In the genomic region with DNA sequence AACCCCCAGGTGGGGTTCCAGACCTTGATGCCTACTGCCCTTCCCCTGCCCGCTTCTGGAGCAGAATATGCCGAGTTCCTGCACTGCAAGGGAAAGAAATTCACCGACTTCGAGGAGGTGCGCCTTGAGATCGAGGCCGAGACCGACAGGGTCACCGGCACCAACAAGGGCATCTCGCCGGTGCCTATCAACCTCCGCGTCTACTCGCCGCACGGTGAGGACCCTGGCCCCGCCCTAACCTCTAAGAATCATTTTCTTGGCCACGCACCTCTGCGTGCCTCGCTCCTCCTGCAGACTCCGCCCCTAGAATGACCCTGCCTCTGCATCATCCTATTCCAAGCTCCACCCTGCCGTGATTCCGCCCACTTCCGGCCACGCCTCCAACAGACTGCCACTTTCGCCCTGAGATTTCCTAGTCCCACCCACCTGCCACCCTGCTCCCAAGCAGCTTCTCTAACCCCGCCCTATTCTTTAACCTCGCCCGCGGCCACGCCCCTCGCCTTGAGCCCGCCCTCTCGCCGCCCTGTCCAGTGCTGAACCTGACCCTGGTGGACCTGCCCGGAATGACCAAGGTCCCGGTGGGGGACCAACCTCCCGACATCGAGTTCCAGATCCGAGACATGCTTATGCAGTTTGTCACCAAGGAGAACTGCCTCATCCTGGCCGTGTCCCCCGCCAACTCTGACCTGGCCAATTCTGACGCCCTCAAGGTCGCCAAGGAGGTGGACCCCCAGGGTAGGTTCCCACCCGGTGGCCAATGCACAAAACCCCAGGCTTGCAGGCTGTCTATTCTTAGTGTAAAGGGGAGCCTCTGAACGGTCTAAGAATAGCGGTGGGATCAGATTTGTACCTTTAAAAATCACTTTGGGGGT, we compare ENCODE assay signal across 8 cellular contexts. TPM values are rescaled to one million over a fixed set of nuclear protein-coding genes. Genes with fewer than 3 reads are reported as not detected.
DNase-seq lines count a peak whose midpoint lies in the region; ATAC-seq, FAIRE-seq and TF ChIP-seq lines count a peak whose summit lies in the region.

No MANE protein-coding gene starts in this region.

- H3K27me3 Mint-ChIP-seq in activated CD4-positive, alpha-beta T cell treated with anti-CD3 and anti-CD28 coated beads for 36 hours = no peaks in the 10 kb centered on the region
- H3K27me3 Mint-ChIP-seq in chondrocyte (ENCODE audit: low read depth) = no peaks in the 10 kb centered on the region

- H3K27me3 ChIP-seq in MG63 = no peaks in the 10 kb centered on the region

- peak; percentile 98 for ATAC-seq in activated CD4-positive, alpha-beta T cell treated with anti-CD3 and anti-CD28 coated beads for 36 hours

- no peak for TF ChIP-seq CTCF in chondrocyte (IDR thresholded peaks at IDR 0.05)

- no peaks in the 10 kb centered on the region for H3K36me3 Mint-ChIP-seq in activated CD4-positive, alpha-beta T cell treated with anti-CD3 and anti-CD28 coated beads for 36 hours (ENCODE audit: low read depth)
- H3K36me3 Mint-ChIP-seq in chondrocyte (ENCODE audit: low read depth) = peaks cover 23% of the 10 kb centered on the region

- intact Hi-C loops in activated CD4-positive, alpha-beta T cell treated with anti-CD3 and anti-CD28 coated beads for 36 hours (cut with DNase I, micrococcal nuclease) = loop anchor here (1.0 kb wide), 10 partner anchors 15 to 238 kb away; partner anchors contain the start of genes DNM1 (in 2 of the 2), BBLN (in 1 of the 2), COQ4 (in 1 of the 2) and GOLGA2 (in 1 of the 2)

- POLR2A ChIA-PET in activated CD4-positive, alpha-beta T cell treated with anti-CD3 and anti-CD28 coated beads for 36 hours (lab: Charles Lee) = no interaction called here

- CTCF ChIA-PET in activated CD4-positive, alpha-beta T cell treated with anti-CD3 and anti-CD28 coated beads for 36 hours (lab: Charles Lee) = interaction anchor here (0.8 to 1.7 kb wide), 4 partner anchors 12 to 101 kb away, joined by 3 to 6 read pairs (median 4); partner anchors contain the start of genes GOLGA2 and SWI5

- H3K36me3 ChIP-seq in MG63 = no peaks in the 10 kb centered on the region

- H3K9me3 ChIP-seq in MG63 = no peaks in the 10 kb centered on the region

- peak overlapping the region; percentile 71 for H3K4me3 Mint-ChIP-seq in activated CD4-positive, alpha-beta T cell treated with anti-CD3 and anti-CD28 coated beads for 36 hours
- no peak overlapping the region for H3K4me3 Mint-ChIP-seq in chondrocyte (ENCODE audit: unreplicated experiment)

- no peak overlapping the region for H3K4me3 ChIP-seq in MG63

- H3K9me3 Mint-ChIP-seq in activated CD4-positive, alpha-beta T cell treated with anti-CD3 and anti-CD28 coated beads for 36 hours (ENCODE audit: low read depth) = no peaks in the 10 kb centered on the region
- H3K9me3 Mint-ChIP-seq in chondrocyte (ENCODE audit: low read depth) = no peaks in the 10 kb centered on the region

- peak overlapping the region; percentile 74 for H3K27ac Mint-ChIP-seq in activated CD4-positive, alpha-beta T cell treated with anti-CD3 and anti-CD28 coated beads for 36 hours
- H3K27ac Mint-ChIP-seq in chondrocyte (ENCODE audit: unreplicated experiment) = peak overlapping the region; percentile 46

- FAIRE-seq in H54 (lab: Jason Lieb, UNC) = no peak

- no peak for TF ChIP-seq POLR2A in H54 (IDR thresholded peaks at IDR 0.05; ENCODE audit: low read depth, low read length)

- DNase-seq in EL (peak; percentile 46), H54 (ENCODE audit: insufficient read length, low spot score) (peak; percentile 75), NCI-H1105 (lab: John Stamatoyannopoulos, UW) (peak; percentile 45), chondrocyte (ENCODE audit: low spot score) (no peak), kidney glomerular epithelial cell (lab: John Stamatoyannopoulos, UW) (peak; percentile 93), MG63 (no peak)
- peak; percentile 97 for DNase-seq in activated CD4-positive, alpha-beta T cell treated with anti-CD3 and anti-CD28 coated beads for 36 hours
- DNase-seq in stimulated activated CD4-positive, alpha-beta T cell treated with anti-CD3 and anti-CD28 coated beads, Interleukin-1b, Interleukin-23, amount 100 ng/mL, for 1 hour (ENCODE audit: low read depth in 2 of 2) = peak; percentile 70 to 90

- H3K4me1 Mint-ChIP-seq in activated CD4-positive, alpha-beta T cell treated with anti-CD3 and anti-CD28 coated beads for 36 hours = peaks cover 11% of the 10 kb centered on the region
- H3K4me1 Mint-ChIP-seq in chondrocyte (ENCODE audit: low read depth) = peaks cover 47% of the 10 kb centered on the region

RNA-seq across cellular contexts. Expression of gene DNM1, which starts 15.6 kb away (rescaled TPM):
- total RNA-seq in activated CD4-positive, alpha-beta T cell treated with anti-CD3 and anti-CD28 coated beads for 36 hours = under 1 TPM; 0.50 to 0.72 TPM
- 87.0 to 127 TPM (median 91.9 TPM) in 3 replicates for total RNA-seq in chondrocyte
- 0.20 and 0.30 TPM in 2 replicates for total RNA-seq in MG63 (2014; rRNA removed; shearing (Covaris generic); ENCODE audit: low replicate concordance)

RNA-seq across cellular contexts. Expression of gene CIZ1, which starts 27.4 kb away (rescaled TPM):
- total RNA-seq in activated CD4-positive, alpha-beta T cell treated with anti-CD3 and anti-CD28 coated beads for 36 hours = 100 to 1,000 TPM in 1 of 2 experiments, 10 to 100 TPM in 1; 79.5 to 110 TPM
- 130 to 147 TPM (median 140 TPM) in 3 replicates for total RNA-seq in chondrocyte
- total RNA-seq in MG63 (2014; rRNA removed; shearing (Covaris generic); ENCODE audit: low replicate concordance) = 5.4 and 12.2 TPM in 2 replicates

RNA-seq across cellular contexts. Expression of gene GOLGA2, which starts 57.1 kb away (rescaled TPM):
- total RNA-seq in activated CD4-positive, alpha-beta T cell treated with anti-CD3 and anti-CD28 coated beads for 36 hours = 10 to 100 TPM; 28.4 to 29.4 TPM
- 201 to 243 TPM (median 210 TPM) in 3 replicates for total RNA-seq in chondrocyte
- 51.0 and 70.3 TPM in 2 replicates for total RNA-seq in MG63 (2014; rRNA removed; shearing (Covaris generic); ENCODE audit: low replicate concordance)

RNA-seq across cellular contexts. Expression of gene SWI5, which starts 57.3 kb away (rescaled TPM):
- total RNA-seq in activated CD4-positive, alpha-beta T cell treated with anti-CD3 and anti-CD28 coated beads for 36 hours = 10 to 100 TPM; 13.1 to 14.1 TPM
- 29.4 to 33.7 TPM (median 31.7 TPM) in 3 replicates for total RNA-seq in chondrocyte
- 24.1 and 42.3 TPM in 2 replicates for total RNA-seq in MG63 (2014; rRNA removed; shearing (Covaris generic); ENCODE audit: low replicate concordance)

RNA-seq across cellular contexts. Expression of gene BBLN, which starts 58.7 kb away (rescaled TPM):
- 10 to 100 TPM; 64.4 to 68.5 TPM for total RNA-seq in activated CD4-positive, alpha-beta T cell treated with anti-CD3 and anti-CD28 coated beads for 36 hours
- 78.8 to 85.3 TPM (median 80.2 TPM) in 3 replicates for total RNA-seq in chondrocyte
- total RNA-seq in MG63 (2014; rRNA removed; shearing (Covaris generic); ENCODE audit: low replicate concordance) = 37.3 and 57.0 TPM in 2 replicates

Comparison
In these comparisons a context has a peak if more than half of its experiments do, and no peak if none do; other contexts are left out.
1. DNase-seq: peak in EL (single experiment), H54 (single experiment), NCI-H1105 (single experiment), activated CD4-positive, alpha-beta T cell treated with anti-CD3 and anti-CD28 coated beads for 36 hours (single experiment), kidney glomerular epithelial cell (single experiment) and stimulated activated CD4-positive, alpha-beta T cell treated with anti-CD3 and anti-CD28 coated beads, Interleukin-1b, Interleukin-23, amount 100 ng/mL, for 1 hour (2 of 2); none in chondrocyte (single experiment) and MG63 (single experiment).
2. RNA of gene DNM1, which starts 15.6 kb away (total RNA-seq): 87.0 to 127 TPM in chondrocyte; 0.50 to 0.72 TPM in activated CD4-positive, alpha-beta T cell treated with anti-CD3 and anti-CD28 coated beads for 36 hours and 0.20 to 0.30 TPM in MG63; every median in the first group is over 10 times any median in the second.